Comparison of ENCODE assay signal across 23 cellular contexts in genomic region chr11:64583296-64584262, GRCh38. TPM values are rescaled to one million over a fixed set of nuclear protein-coding genes. Genes with fewer than 3 reads are reported as not detected.
DNase-seq lines count a peak whose midpoint lies in the region; ATAC-seq, FAIRE-seq and TF ChIP-seq lines count a peak whose summit lies in the region.
"Had no signal": no experiment of that assay in that cellular context is flagged by ENCODE, and none has a peak within 500 bp of the region (broad histone marks: within the 10 kb centered on the region; RNA-seq: fewer than 3 reads in every experiment).

No MANE protein-coding gene starts in this region.

- no peak overlapping the region for H3K4me3 Mint-ChIP-seq in activated T-cell treated with anti-CD3 and anti-CD28 coated beads, Interleukin-2, amount 50 U/mL, for 24 hours
- H3K4me3 Mint-ChIP-seq: activated CD8-positive, alpha-beta memory T cell treated with anti-CD3 and anti-CD28 coated beads, Interleukin-2, amount 10 ng/mL, durations not matched to agents 7 days and 5 days; stimulated activated naive CD8-positive, alpha-beta T cell treated with anti-CD3 and anti-CD28 coated beads, Interleukin-15, amount 100 ng/mL, for 72 hours had no signal

- H3K4me1 ChIP-seq in osteoblast (ENCODE audit: insufficient read depth, low read length): peaks cover 8% of the 10 kb centered on the region
- H3K4me1 ChIP-seq: foreskin keratinocyte, pancreas, Peyer's patch had no signal

- peak; percentile 18 for DNase-seq in EL
- peak; percentile 86 for DNase-seq in MG63
- peak; percentile 41 for DNase-seq in left ventricle myocardium superior
- peak; percentile 82 for DNase-seq in osteoblast (ENCODE audit: insufficient read length, low spot score, missing footprints)
- no peak for DNase-seq in CD1c-positive myeloid dendritic cell (ENCODE audit: extremely low spot score)
- no peak for DNase-seq in activated T-cell treated with anti-CD3 and anti-CD28 coated beads, Interleukin-2, amount 50 U/mL, for 24 hours
- no peak for DNase-seq in GM12891 (ENCODE audit: insufficient read length, low spot score)
- DNase-seq in KBM-7: no peak
- DNase-seq: activated CD8-positive, alpha-beta memory T cell treated with anti-CD3 and anti-CD28 coated beads, Interleukin-2, amount 10 ng/mL, durations not matched to agents 7 days and 5 days; activated naive CD4-positive, alpha-beta T cell treated with anti-CD3 and anti-CD28 coated beads, Interleukin-2, amount 50 U/mL, for 16 hours; DMS53; effector CD8-positive, alpha-beta T cell; foreskin keratinocyte; Karpas-422; midbrain; NCI-H1930; NCI-H524; stimulated activated CD4-positive, alpha-beta T cell treated with anti-CD3 and anti-CD28 coated beads, Interleukin-12 subunit alpha, Interleukin-12 subunit beta, amount 100 ng/mL, for 4 hours; stimulated activated naive CD8-positive, alpha-beta T cell treated with anti-CD3 and anti-CD28 coated beads, Interleukin-15, amount 100 ng/mL, for 72 hours had no signal

- H3K4me2 ChIP-seq in osteoblast (ENCODE audit: insufficient read depth, low read length): no peak overlapping the region

- no peaks in the 10 kb centered on the region for H3K79me2 ChIP-seq in osteoblast (ENCODE audit: insufficient read depth, low read length)

- peak; percentile 61 for ATAC-seq in left ventricle myocardium superior
- ATAC-seq: activated CD8-positive, alpha-beta memory T cell treated with anti-CD3 and anti-CD28 coated beads, Interleukin-2, amount 10 ng/mL, durations not matched to agents 7 days and 5 days; foreskin keratinocyte; pancreas; stimulated activated naive CD8-positive, alpha-beta T cell treated with anti-CD3 and anti-CD28 coated beads, Interleukin-15, amount 100 ng/mL, for 72 hours had no signal

- no peak for TF ChIP-seq CTCF in osteoblast (IDR thresholded peaks at IDR 0.05; ENCODE audit: extremely low read depth, low read depth, low read length)

- intact Hi-C loops in left ventricle myocardium superior (cut with micrococcal nuclease): no loop called here

- H3K9me3 Mint-ChIP-seq in activated T-cell treated with anti-CD3 and anti-CD28 coated beads, Interleukin-2, amount 50 U/mL, for 24 hours: peaks cover 5% of the 10 kb centered on the region

- no peaks in the 10 kb centered on the region for H3K4me1 Mint-ChIP-seq in activated T-cell treated with anti-CD3 and anti-CD28 coated beads, Interleukin-2, amount 50 U/mL, for 24 hours (ENCODE audit: low read depth)
- H3K4me1 Mint-ChIP-seq: activated CD8-positive, alpha-beta memory T cell treated with anti-CD3 and anti-CD28 coated beads, Interleukin-2, amount 10 ng/mL, durations not matched to agents 7 days and 5 days; stimulated activated naive CD8-positive, alpha-beta T cell treated with anti-CD3 and anti-CD28 coated beads, Interleukin-15, amount 100 ng/mL, for 72 hours had no signal

- H3K4me3 ChIP-seq in MG63: no peak overlapping the region
- no peak overlapping the region for H3K4me3 ChIP-seq in osteoblast (ENCODE audit: insufficient read depth, low read length)
- H3K4me3 ChIP-seq: pancreas, Peyer's patch had no signal

- no peak for FAIRE-seq in GM12891 (lab: Jason Lieb, UNC)
- FAIRE-seq: pancreas had no signal

- no peak overlapping the region for H3K27ac Mint-ChIP-seq in activated T-cell treated with anti-CD3 and anti-CD28 coated beads, Interleukin-2, amount 50 U/mL, for 24 hours
- H3K27ac Mint-ChIP-seq: activated CD8-positive, alpha-beta memory T cell treated with anti-CD3 and anti-CD28 coated beads, Interleukin-2, amount 10 ng/mL, durations not matched to agents 7 days and 5 days; stimulated activated naive CD8-positive, alpha-beta T cell treated with anti-CD3 and anti-CD28 coated beads, Interleukin-15, amount 100 ng/mL, for 72 hours had no signal

- peaks cover 10% of the 10 kb centered on the region for H3K27me3 Mint-ChIP-seq in activated T-cell treated with anti-CD3 and anti-CD28 coated beads, Interleukin-2, amount 50 U/mL, for 24 hours
- H3K27me3 Mint-ChIP-seq: stimulated activated naive CD8-positive, alpha-beta T cell treated with anti-CD3 and anti-CD28 coated beads, Interleukin-15, amount 100 ng/mL, for 72 hours had no signal

- TF ChIP-seq POLR2A in GM12891 (IDR thresholded peaks at IDR 0.05; ENCODE audit: low read depth, low read length): no peak

- H4K20me1 ChIP-seq in osteoblast (ENCODE audit: insufficient read depth, low read length): no peaks in the 10 kb centered on the region

- H3K36me3 Mint-ChIP-seq in activated T-cell treated with anti-CD3 and anti-CD28 coated beads, Interleukin-2, amount 50 U/mL, for 24 hours (ENCODE audit: low read depth): no peaks in the 10 kb centered on the region
- H3K36me3 Mint-ChIP-seq: activated CD8-positive, alpha-beta memory T cell treated with anti-CD3 and anti-CD28 coated beads, Interleukin-2, amount 10 ng/mL, durations not matched to agents 7 days and 5 days had no signal

- no peak overlapping the region for H3K27ac ChIP-seq in osteoblast (ENCODE audit: low read depth, low read length)
- H3K27ac ChIP-seq: foreskin keratinocyte, HL-60, pancreas, Peyer's patch had no signal

- H3K27me3 ChIP-seq in MG63: no peaks in the 10 kb centered on the region
- peaks cover 17% of the 10 kb centered on the region for H3K27me3 ChIP-seq in osteoblast (ENCODE audit: insufficient read depth, low read length)
- H3K27me3 ChIP-seq: pancreas, Peyer's patch had no signal

- in situ Hi-C loops in KBM-7 (cut with MboI; ENCODE audit: low pct_unique_long_range_greater_than_20kb, low sequenced_read_pairs): no loop called here

- H3K9me3 ChIP-seq in MG63 (peaks cover 5% of the 10 kb centered on the region), osteoblast (ENCODE audit: low read depth, low read length) (no peaks in the 10 kb centered on the region)
- H3K9me3 ChIP-seq: pancreas, Peyer's patch had no signal

- no peak overlapping the region for H2AFZ ChIP-seq in osteoblast (ENCODE audit: low read length)

- no peaks in the 10 kb centered on the region for H3K36me3 ChIP-seq in MG63
- H3K36me3 ChIP-seq in osteoblast (ENCODE audit: insufficient read depth, low read length): no peaks in the 10 kb centered on the region
- H3K36me3 ChIP-seq: pancreas, Peyer's patch had no signal

TF ChIP-seq in GM12891, 5 proteins besides CTCF, POLR2A, EP300 and RAD21:
- TF ChIP-seq PAX5 (IDR thresholded peaks at IDR 0.05; ENCODE audit: insufficient read depth, low read length, severe bottlenecking) (no peak), POU2F2 (IDR thresholded peaks at IDR 0.05; ENCODE audit: low read depth, low read length) (no peak), POLR2AphosphoS5 (IDR thresholded peaks at IDR 0.05; ENCODE audit: low read depth, low read length) (no peak), TAF1 (IDR thresholded peaks at IDR 0.05; ENCODE audit: low read depth, low read length) (no peak), SPI1 (IDR thresholded peaks at IDR 0.05; ENCODE audit: low read depth, low read length) (no peak)

RNA-seq across cellular contexts. Expression of gene SLC22A12, which starts 7.4 kb away (rescaled TPM):
- not detected in 2 replicates for total RNA-seq in MG63 (2014; rRNA removed; shearing (Covaris generic); ENCODE audit: low replicate concordance)
- not detected for total RNA-seq in left ventricle myocardium superior
- not detected in 2 replicates for total RNA-seq in osteoblast
- polyA plus RNA-seq in GM12891 (2012; ENCODE audit: low read depth, missing spikeins): not detected
- total RNA-seq: activated CD8-positive, alpha-beta memory T cell treated with anti-CD3 and anti-CD28 coated beads, Interleukin-2, amount 10 ng/mL, durations not matched to agents 7 days and 5 days; foreskin keratinocyte; pancreas; Peyer's patch had no signal
- polyA plus RNA-seq: BJ, foreskin keratinocyte, pancreas had no signal

RNA-seq across cellular contexts. Expression of gene SLC22A11, which starts 27.8 kb away (rescaled TPM):
- not detected in 2 replicates for total RNA-seq in MG63 (2014; rRNA removed; shearing (Covaris generic); ENCODE audit: low replicate concordance)
- total RNA-seq in left ventricle myocardium superior: not detected
- not detected in 2 replicates for total RNA-seq in osteoblast
- not detected for polyA plus RNA-seq in GM12891 (2012; ENCODE audit: low read depth, missing spikeins)
- total RNA-seq: activated CD8-positive, alpha-beta memory T cell treated with anti-CD3 and anti-CD28 coated beads, Interleukin-2, amount 10 ng/mL, durations not matched to agents 7 days and 5 days; foreskin keratinocyte; Peyer's patch had no signal
- polyA plus RNA-seq: BJ, foreskin keratinocyte had no signal

Comparison
In these comparisons a context has a peak if more than half of its experiments do, and no peak if none do; other contexts are left out.
1. DNase-seq: peak in EL (single experiment), MG63 (single experiment), left ventricle myocardium superior (single experiment) and osteoblast (single experiment); none in CD1c-positive myeloid dendritic cell (single experiment), activated T-cell treated with anti-CD3 and anti-CD28 coated beads, Interleukin-2, amount 50 U/mL, for 24 hours (single experiment), GM12891 (single experiment) and KBM-7 (single experiment).